22 cellular contexts compared by ENCODE assay signal in genomic region chr3:41726891-41727290, GRCh38.
"Had no signal": no experiment of that assay in that cellular context is flagged by ENCODE, and none has a peak within 500 bp of the region (broad histone marks: within the 10 kb centered on the region; RNA-seq: fewer than 3 reads in every experiment).

No MANE protein-coding gene starts in this region.

- DNase-seq: activated CD4-positive, alpha-beta T cell treated with anti-CD3 and anti-CD28 coated beads for 4 hours; activated CD4-positive, alpha-beta T cell treated with anti-CD3 and anti-CD28 coated beads, Interleukin-2, amount 50 U/mL, for 48 hours; activated CD4-positive, CD25-positive, alpha-beta regulatory T cell; activated CD8-positive, alpha-beta memory T cell treated with anti-CD3 and anti-CD28 coated beads, Interleukin-2, amount 50 U/mL, for 48 hours; activated naive CD4-positive, alpha-beta T cell treated with Interleukin-2 at 50 U/mL for 16 hours; activated naive CD8-positive, alpha-beta T cell treated with anti-CD3 and anti-CD28 coated beads for 36 hours; activated T-cell treated with anti-CD3 and anti-CD28 coated beads, Interleukin-2, amount 50 U/mL, for 48 hours; amniotic stem cell; body of pancreas; colonic mucosa; esophagus squamous epithelium; heart left ventricle; lower lobe of right lung; naive thymus-derived CD4-positive, alpha-beta T cell; spleen; stimulated activated CD4-positive, alpha-beta T cell treated with anti-CD3 and anti-CD28 coated beads, Interleukin-4, amount 100 ng/mL, for 1 hour; stimulated activated naive CD4-positive, alpha-beta T cell; testis; trophoblast cell had no signal

- H3K4me3 ChIP-seq: body of pancreas, colonic mucosa, esophagus squamous epithelium, gastroesophageal sphincter, heart left ventricle, lower lobe of right lung, prostate gland, spleen, testis, vagina had no signal

- ATAC-seq: body of pancreas; gastroesophageal sphincter; heart left ventricle; lower lobe of right lung; naive thymus-derived CD4-positive, alpha-beta T cell had no signal
